Comparison of ENCODE assay signal across 9 cellular contexts in the genomic region with DNA sequence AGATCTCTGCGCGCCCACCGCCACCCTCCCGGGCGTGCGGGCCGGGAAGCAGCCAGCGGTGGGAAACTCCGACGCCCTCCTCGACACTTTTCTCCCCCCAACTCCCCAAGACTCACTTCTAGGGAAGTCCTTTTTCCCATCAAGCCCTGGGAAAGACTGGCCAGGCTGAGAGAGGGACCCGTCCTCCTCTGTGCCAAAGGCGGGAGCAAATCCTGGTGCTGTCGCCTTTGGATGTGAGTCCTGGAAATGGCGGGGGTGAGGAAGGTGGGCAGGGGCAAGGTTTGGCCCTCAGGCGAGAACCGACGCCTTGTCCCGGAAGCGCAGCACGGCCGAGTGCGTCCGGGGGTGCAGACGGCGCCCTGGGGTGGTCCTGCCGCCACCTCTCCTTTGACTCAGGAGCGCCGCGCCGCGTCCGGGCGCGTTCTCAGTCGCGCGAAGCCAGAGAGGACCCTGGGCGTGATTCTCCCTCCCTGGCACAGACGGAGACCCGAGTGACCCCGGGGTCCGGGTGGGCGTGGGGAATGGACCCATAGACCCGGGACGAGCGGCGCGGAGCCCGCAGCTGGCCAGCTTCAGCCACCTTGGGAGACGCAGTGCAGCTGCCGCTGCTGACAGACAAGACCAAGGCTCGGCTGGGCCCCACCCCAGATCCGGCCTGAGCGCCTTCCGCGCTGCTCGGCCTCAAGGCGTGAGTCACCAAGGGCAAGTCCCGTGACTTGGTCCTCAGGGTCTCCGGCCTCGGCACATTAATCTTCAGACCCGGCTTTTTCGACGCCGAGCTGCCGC. TPM values are rescaled to one million over a fixed set of nuclear protein-coding genes. Genes with fewer than 3 reads are reported as not detected.
DNase-seq lines count a peak whose midpoint lies in the region; FAIRE-seq and TF ChIP-seq lines count a peak whose summit lies in the region.
"Had no signal": no experiment of that assay in that cellular context is flagged by ENCODE, and none has a peak within 500 bp of the region (broad histone marks: within the 10 kb centered on the region; RNA-seq: fewer than 3 reads in every experiment).

No MANE protein-coding gene starts in this region.

- peaks cover 47% of the 10 kb centered on the region for H3K36me3 Mint-ChIP-seq in activated CD4-positive, alpha-beta T cell treated with anti-CD3 and anti-CD28 coated beads, Interleukin-2, amount 10 ng/mL, durations not matched to agents 24 days and 14 days (ENCODE audit: low read depth)

- H3K4me1 Mint-ChIP-seq in activated CD4-positive, alpha-beta T cell treated with anti-CD3 and anti-CD28 coated beads, Interleukin-2, amount 10 ng/mL, durations not matched to agents 24 days and 14 days, result peaks cover 59% of the 10 kb centered on the region

- H3K4me3 Mint-ChIP-seq in activated CD4-positive, alpha-beta T cell treated with anti-CD3 and anti-CD28 coated beads, Interleukin-2, amount 10 ng/mL, durations not matched to agents 24 days and 14 days, result peak overlapping the region; percentile 77

- H3K4me3 ChIP-seq in esophagus muscularis mucosa (peak overlapping the region; percentile 52 to 66 (median 56)), HAP-1 (no peak overlapping the region)

- intact Hi-C loops in activated CD4-positive, alpha-beta T cell treated with anti-CD3 and anti-CD28 coated beads, Interleukin-2, amount 10 ng/mL, durations not matched to agents 24 days and 14 days (cut with micrococcal nuclease), result loop anchor here (1.0 kb wide), 1 partner anchor 11 kb away; a partner anchor contains a TSS
- intact Hi-C loops in esophagus muscularis mucosa (cut with DNase I), result loop anchor here (2.0 kb wide), 1 partner anchor 26 kb away; a partner anchor contains a TSS

- H3K27ac Mint-ChIP-seq in activated CD4-positive, alpha-beta T cell treated with anti-CD3 and anti-CD28 coated beads, Interleukin-2, amount 10 ng/mL, durations not matched to agents 24 days and 14 days, result peak overlapping the region; percentile 58

- H3K27ac ChIP-seq in esophagus muscularis mucosa (replicated peaks in 1 of 4), result peak overlapping the region; percentile 58 to 77 (median 72)
- H3K27ac ChIP-seq: VCaP had no signal

- H3K27me3 ChIP-seq in esophagus muscularis mucosa, result peaks cover 0 to 81% (median 44%) of the 10 kb centered on the region in 4 donors
- no peaks in the 10 kb centered on the region for H3K27me3 ChIP-seq in HAP-1 (ENCODE audit: low read depth)

- no peaks in the 10 kb centered on the region for H3K9me3 ChIP-seq in esophagus muscularis mucosa
- no peaks in the 10 kb centered on the region for H3K9me3 ChIP-seq in HAP-1

- TF ChIP-seq CTCF in esophagus muscularis mucosa (IDR thresholded peaks at IDR 0.05), result peak in 1 of 3 experiments; percentile 19

- no peak for TF ChIP-seq EP300 in esophagus muscularis mucosa (IDR thresholded peaks at IDR 0.05)

- 29% methylated on average over 11 of the region's 67 CpGs for WGBS in esophagus muscularis mucosa

- TF ChIP-seq POLR2A in esophagus muscularis mucosa (IDR thresholded peaks at IDR 0.05; ENCODE audit: low read depth), result peak; percentile 32

- peak; percentile 71 for FAIRE-seq in GM19239 (lab: Jason Lieb, UNC)
- peak; percentile 48 for FAIRE-seq in urothelium cell line (lab: Jason Lieb, UNC)

- H3K4me1 ChIP-seq in esophagus muscularis mucosa (peaks cover 52 to 74% (median 68%) of the 10 kb centered on the region in 4 donors), HAP-1 (peaks cover 3% of the 10 kb centered on the region)

- in situ Hi-C loops in HAP-1 (cut with MboI; ENCODE audit: low sequenced_read_pairs), result no loop called here

- H3K9me3 Mint-ChIP-seq in activated CD4-positive, alpha-beta T cell treated with anti-CD3 and anti-CD28 coated beads, Interleukin-2, amount 10 ng/mL, durations not matched to agents 24 days and 14 days, result no peaks in the 10 kb centered on the region

- DNase-seq in COLO668 (lab: John Stamatoyannopoulos, UW; ENCODE audit: unreplicated experiment) (peak; percentile 64), GM19239 (ENCODE audit: insufficient read length, low spot score) (peak; percentile 63), HT1080 (ENCODE audit: low read depth) (peak; percentile 74), esophagus muscularis mucosa (ENCODE audit: extremely low spot score) (peak; percentile 96), myocyte (ENCODE audit: low read depth) (peak; percentile 87), urothelium cell line (ENCODE audit: low spot score) (peak; percentile 90), HAP-1 (ENCODE audit: low spot score in 2 of 2) (no peak)
- peak; percentile 85 for DNase-seq in activated CD4-positive, alpha-beta T cell treated with anti-CD3 and anti-CD28 coated beads, Interleukin-2, amount 10 ng/mL, durations not matched to agents 24 days and 14 days

- H3K36me3 ChIP-seq in esophagus muscularis mucosa, result peaks cover 0 to 21% (median 18%) of the 10 kb centered on the region in 4 donors
- peaks cover 14% of the 10 kb centered on the region for H3K36me3 ChIP-seq in HAP-1 (replicated peaks)

- peaks cover 46% of the 10 kb centered on the region for H3K27me3 Mint-ChIP-seq in activated CD4-positive, alpha-beta T cell treated with anti-CD3 and anti-CD28 coated beads, Interleukin-2, amount 10 ng/mL, durations not matched to agents 24 days and 14 days

RNA-seq across cellular contexts. Expression of a gene that starts 3.5 kb away (rescaled TPM):
- total RNA-seq in HT1080 (2014; rRNA removed; shearing (Covaris generic)), result 0.84 and 4.0 TPM in 2 replicates
- polyA plus RNA-seq in HT1080 (2015; cell fraction: cytosol; rRNA removed), result 1.1 and 2.0 TPM in 2 replicates
- polyA plus RNA-seq in HT1080 (2015; cell fraction: nucleus; rRNA removed), result 1.8 and 4.9 TPM in 2 replicates
- total RNA-seq in activated CD4-positive, alpha-beta T cell treated with anti-CD3 and anti-CD28 coated beads, Interleukin-2, amount 10 ng/mL, durations not matched to agents 24 days and 14 days, result 0.36 and 0.40 TPM in 2 replicates
- 1 to 10 TPM in 1 of 4 donors, under 1 TPM in 3; 0.32 to 1.7 (median 0.84) TPM for total RNA-seq in esophagus muscularis mucosa
- total RNA-seq in myocyte, result 0.68 and 1.5 TPM in 2 replicates
- 0.09 TPM for polyA plus RNA-seq in myocyte (2012)

RNA-seq across cellular contexts. Expression of a gene that starts 4.6 kb away (rescaled TPM):
- total RNA-seq in HT1080 (2014; rRNA removed; shearing (Covaris generic)), result 27.2 and 29.8 TPM in 2 replicates
- polyA plus RNA-seq in HT1080 (2015; cell fraction: cytosol; rRNA removed), result 15.8 and 20.2 TPM in 2 replicates
- polyA plus RNA-seq in HT1080 (2015; cell fraction: nucleus; rRNA removed), result 27.8 TPM in 2 replicates
- total RNA-seq in activated CD4-positive, alpha-beta T cell treated with anti-CD3 and anti-CD28 coated beads, Interleukin-2, amount 10 ng/mL, durations not matched to agents 24 days and 14 days, result 43.3 and 45.8 TPM in 2 replicates
- total RNA-seq in esophagus muscularis mucosa (10 to 100 TPM; 11.3 to 14.1 (median 12.7) TPM), myocyte (31.3 and 33.9 TPM in 2 replicates)
- 34.1 TPM for polyA plus RNA-seq in myocyte (2012)

RNA-seq across cellular contexts. Expression of a gene that starts 11.3 kb away (rescaled TPM):
- total RNA-seq in HT1080 (2014; rRNA removed; shearing (Covaris generic)), result not detected in 2 replicates
- polyA plus RNA-seq in HT1080 (2015; cell fraction: cytosol; rRNA removed), result 0.22 TPM in 1 of 2 replicates, not detected in the other
- 0.45 TPM in 1 of 2 replicates, not detected in the other for polyA plus RNA-seq in HT1080 (2015; cell fraction: nucleus; rRNA removed)
- 0.54 and 0.70 TPM in 2 replicates for total RNA-seq in activated CD4-positive, alpha-beta T cell treated with anti-CD3 and anti-CD28 coated beads, Interleukin-2, amount 10 ng/mL, durations not matched to agents 24 days and 14 days
- total RNA-seq in esophagus muscularis mucosa (under 1 TPM in 3 of 4 donors, not detected in 1; 0.42 to 0.99 (median 0.84) TPM), myocyte (0.13 TPM in 1 of 2 replicates, not detected in the other)
- not detected for polyA plus RNA-seq in myocyte (2012)

RNA-seq across cellular contexts. Expression of a gene that starts 20.0 kb away (rescaled TPM):
- total RNA-seq in HT1080 (2014; rRNA removed; shearing (Covaris generic)), result 18.7 and 26.0 TPM in 2 replicates
- polyA plus RNA-seq in HT1080 (2015; cell fraction: cytosol; rRNA removed), result 22.7 and 27.3 TPM in 2 replicates
- polyA plus RNA-seq in HT1080 (2015; cell fraction: nucleus; rRNA removed), result 120 and 125 TPM in 2 replicates
- total RNA-seq in activated CD4-positive, alpha-beta T cell treated with anti-CD3 and anti-CD28 coated beads, Interleukin-2, amount 10 ng/mL, durations not matched to agents 24 days and 14 days, result 27.1 and 31.5 TPM in 2 replicates
- 10 to 100 TPM; 17.4 to 23.0 (median 20.6) TPM for total RNA-seq in esophagus muscularis mucosa
- total RNA-seq in myocyte, result 16.3 and 18.9 TPM in 2 replicates
- polyA plus RNA-seq in myocyte (2012), result 17.7 TPM

RNA-seq across cellular contexts. Expression of a gene that starts 20.1 kb away (rescaled TPM):
- 12.7 and 13.2 TPM in 2 replicates for total RNA-seq in HT1080 (2014; rRNA removed; shearing (Covaris generic))
- polyA plus RNA-seq in HT1080 (2015; cell fraction: cytosol; rRNA removed), result 3.9 and 4.9 TPM in 2 replicates
- polyA plus RNA-seq in HT1080 (2015; cell fraction: nucleus; rRNA removed), result 33.9 and 35.3 TPM in 2 replicates
- 26.5 and 26.9 TPM in 2 replicates for total RNA-seq in activated CD4-positive, alpha-beta T cell treated with anti-CD3 and anti-CD28 coated beads, Interleukin-2, amount 10 ng/mL, durations not matched to agents 24 days and 14 days
- total RNA-seq in esophagus muscularis mucosa, result 10 to 100 TPM in 3 of 4 donors, 1 to 10 TPM in 1; 9.6 to 27.8 (median 19.2) TPM
- 10.6 and 13.3 TPM in 2 replicates for total RNA-seq in myocyte
- 9.9 TPM for polyA plus RNA-seq in myocyte (2012)

Comparison
In these comparisons a context has a peak if more than half of its experiments do, and no peak if none do; other contexts are left out.
1. DNase-seq: peak in COLO668 (single experiment), GM19239 (single experiment), HT1080 (single experiment), activated CD4-positive, alpha-beta T cell treated with anti-CD3 and anti-CD28 coated beads, Interleukin-2, amount 10 ng/mL, durations not matched to agents 24 days and 14 days (single experiment), esophagus muscularis mucosa (single experiment), myocyte (single experiment) and urothelium cell line (single experiment); none in HAP-1 (0 of 2).